11 cellular contexts compared by ENCODE assay signal in genomic region chr22:46061431-46062231, GRCh38.
DNase-seq lines count a peak whose midpoint lies in the region; ATAC-seq and TF ChIP-seq lines count a peak whose summit lies in the region.
"Had no signal": no experiment of that assay in that cellular context is flagged by ENCODE, and none has a peak within 500 bp of the region (broad histone marks: within the 10 kb centered on the region; RNA-seq: fewer than 3 reads in every experiment).

No MANE protein-coding gene starts in this region.

- H3K4me3 Mint-ChIP-seq in MCF 10A (ENCODE audit: unreplicated experiment) = peak overlapping the region; percentile 65
- no peak overlapping the region for H3K4me3 Mint-ChIP-seq in mesothelial cell of epicardium
- no peak overlapping the region for H3K4me3 Mint-ChIP-seq in activated CD4-positive, alpha-beta memory T cell treated with anti-CD3 and anti-CD28 coated beads, Interleukin-2, amount 10 ng/mL, durations not matched to agents 7 days and 5 days

- H3K27me3 Mint-ChIP-seq in MCF 10A (ENCODE audit: insufficient read depth, unreplicated experiment) = no peaks in the 10 kb centered on the region
- peaks cover 44% of the 10 kb centered on the region for H3K27me3 Mint-ChIP-seq in mesothelial cell of epicardium (ENCODE audit: low read depth)
- H3K27me3 Mint-ChIP-seq in activated CD4-positive, alpha-beta memory T cell treated with anti-CD3 and anti-CD28 coated beads, Interleukin-2, amount 10 ng/mL, durations not matched to agents 7 days and 5 days = peaks cover 2% of the 10 kb centered on the region

- H3K27me3 ChIP-seq in iPS DF 6.9 (ENCODE audit: control insufficient read depth, insufficient read depth, low read length) (peaks cover 3% of the 10 kb centered on the region; the same call in 1 of the 2 replicates), rectal smooth muscle tissue (ENCODE audit: control insufficient read depth, insufficient read depth, low read length) (no peaks in the 10 kb centered on the region)

- no TSS peak for BruUV-seq in MCF 10A (replicated peaks; lab: Mats Ljungman, UMichigan)

- POLR2A ChIA-PET in MCF 10A (lab: Yijun Ruan, JAX) = interaction anchor here (0.8 to 25.5 kb wide), 9 partner anchors 5 to 49 kb away, joined by 4 to 1278 read pairs (median 160); no protein-coding TSS in a partner anchor
- POLR2A ChIA-PET in activated CD4-positive, alpha-beta memory T cell treated with anti-CD3 and anti-CD28 coated beads, Interleukin-2, amount 10 ng/mL, durations not matched to agents 7 days and 5 days (lab: Charles Lee) = no interaction called here

- H3K4me1 ChIP-seq in iPS DF 6.9 (ENCODE audit: control insufficient read depth, insufficient read depth, low read length) = no peaks in the 10 kb centered on the region; the same call in 1 of the 2 replicates
- H3K4me1 ChIP-seq in rectal smooth muscle tissue (ENCODE audit: control insufficient read depth, insufficient read depth, low read length) = peaks cover 62% of the 10 kb centered on the region

- H3K4me3 ChIP-seq in iPS DF 6.9 (ENCODE audit: low read length) (peak overlapping the region; percentile 34), rectal smooth muscle tissue (ENCODE audit: low read length) (no peak overlapping the region)

- intact Hi-C loops in MCF 10A (cut with micrococcal nuclease) = loop anchor here (1.0 kb wide), 1 partner anchor 27 kb away; no protein-coding TSS in a partner anchor

- CTCF ChIA-PET in MCF 10A (lab: Yijun Ruan, JAX) = interaction anchor here (0.8 to 3.5 kb wide), 5 partner anchors 12 to 55 kb away, joined by 4 to 16 read pairs (median 4); no protein-coding TSS in a partner anchor
- CTCF ChIA-PET in activated CD4-positive, alpha-beta memory T cell treated with anti-CD3 and anti-CD28 coated beads, Interleukin-2, amount 10 ng/mL, durations not matched to agents 7 days and 5 days (lab: Charles Lee) = interaction anchor here (1.9 kb wide), 1 partner anchor 55 kb away, joined by 5 read pairs; no protein-coding TSS in a partner anchor

- H3K36me3 Mint-ChIP-seq in MCF 10A (ENCODE audit: insufficient read depth, unreplicated experiment) (peaks cover 32% of the 10 kb centered on the region), mesothelial cell of epicardium (peaks cover 3% of the 10 kb centered on the region)
- peaks cover 4% of the 10 kb centered on the region for H3K36me3 Mint-ChIP-seq in activated CD4-positive, alpha-beta memory T cell treated with anti-CD3 and anti-CD28 coated beads, Interleukin-2, amount 10 ng/mL, durations not matched to agents 7 days and 5 days (ENCODE audit: low read depth)

- H3K27ac Mint-ChIP-seq in MCF 10A (ENCODE audit: low read depth, unreplicated experiment) (peak overlapping the region; percentile 100), mesothelial cell of epicardium (no peak overlapping the region)
- no peak overlapping the region for H3K27ac Mint-ChIP-seq in activated CD4-positive, alpha-beta memory T cell treated with anti-CD3 and anti-CD28 coated beads, Interleukin-2, amount 10 ng/mL, durations not matched to agents 7 days and 5 days

- H3K9ac ChIP-seq in rectal smooth muscle tissue (ENCODE audit: low read length) = no peak overlapping the region

- no peaks in the 10 kb centered on the region for H3K9me3 ChIP-seq in iPS DF 6.9 (ENCODE audit: control insufficient read depth, insufficient read depth, low read length)

- DNase-seq in D341Med (ENCODE audit: low spot score) (peak; percentile 55), MCF 10A (ENCODE audit: unreplicated experiment) (peak; percentile 39), iPS DF 6.9 (ENCODE audit: low read depth, low spot score) (no peak), mesothelial cell of epicardium (ENCODE audit: low spot score in 2 of 2, unreplicated experiment in 2 of 2) (no peak), activated gamma-delta T cell treated with Interleukin-2 at 50 U/mL for 16 hours (no peak)
- DNase-seq in activated CD4-positive, alpha-beta memory T cell treated with anti-CD3 and anti-CD28 coated beads, Interleukin-2, amount 10 ng/mL, durations not matched to agents 7 days and 5 days = no peak
- DNase-seq: cortex of kidney, GF-D8, NCI-H1092 treated with DMSO at 0.1 percent for 48 hours had no signal

- no CpG with 5 or more reads among the region's 87 CpGs for WGBS in iPS DF 6.9 (ENCODE audit: insufficient coverage, insufficient read length)

- peaks cover 53% of the 10 kb centered on the region for H3K4me1 Mint-ChIP-seq in MCF 10A (ENCODE audit: insufficient read depth, unreplicated experiment)
- H3K4me1 Mint-ChIP-seq in mesothelial cell of epicardium = no peaks in the 10 kb centered on the region
- H3K4me1 Mint-ChIP-seq in activated CD4-positive, alpha-beta memory T cell treated with anti-CD3 and anti-CD28 coated beads, Interleukin-2, amount 10 ng/mL, durations not matched to agents 7 days and 5 days = peaks cover 35% of the 10 kb centered on the region

- no peak for ATAC-seq in HG03135 (IDR thresholded peaks at IDR 0.05; ENCODE audit: unreplicated experiment)

- H3K9me3 Mint-ChIP-seq in MCF 10A (ENCODE audit: unreplicated experiment) (no peaks in the 10 kb centered on the region), mesothelial cell of epicardium (no peaks in the 10 kb centered on the region)
- H3K9me3 Mint-ChIP-seq in activated CD4-positive, alpha-beta memory T cell treated with anti-CD3 and anti-CD28 coated beads, Interleukin-2, amount 10 ng/mL, durations not matched to agents 7 days and 5 days = no peaks in the 10 kb centered on the region

- TF ChIP-seq CTCF in MCF 10A (IDR thresholded peaks at IDR 0.05; ENCODE audit: unreplicated experiment) (no peak), mesothelial cell of epicardium (IDR thresholded peaks at IDR 0.05; ENCODE audit: unreplicated experiment) (no peak)

- H3K27ac ChIP-seq in iPS DF 6.9 (ENCODE audit: low read length) (no peak overlapping the region), rectal smooth muscle tissue (ENCODE audit: low read depth, low read length) (peak overlapping the region; percentile 38)

- H3K36me3 ChIP-seq in iPS DF 6.9 (ENCODE audit: control insufficient read depth, insufficient read depth, low read length) = peaks cover 2% of the 10 kb centered on the region; the same call in 1 of the 2 replicates
- no peaks in the 10 kb centered on the region for H3K36me3 ChIP-seq in rectal smooth muscle tissue (ENCODE audit: control insufficient read depth, insufficient read depth, low read length)

Comparison
In these comparisons a context has a peak if more than half of its experiments do, and no peak if none do; other contexts are left out.
1. DNase-seq: peak in D341Med (single experiment) and MCF 10A (single experiment); none in iPS DF 6.9 (single experiment), mesothelial cell of epicardium (0 of 2), activated gamma-delta T cell treated with Interleukin-2 at 50 U/mL for 16 hours (single experiment) and activated CD4-positive, alpha-beta memory T cell treated with anti-CD3 and anti-CD28 coated beads, Interleukin-2, amount 10 ng/mL, durations not matched to agents 7 days and 5 days (single experiment).